In the genomic region with DNA sequence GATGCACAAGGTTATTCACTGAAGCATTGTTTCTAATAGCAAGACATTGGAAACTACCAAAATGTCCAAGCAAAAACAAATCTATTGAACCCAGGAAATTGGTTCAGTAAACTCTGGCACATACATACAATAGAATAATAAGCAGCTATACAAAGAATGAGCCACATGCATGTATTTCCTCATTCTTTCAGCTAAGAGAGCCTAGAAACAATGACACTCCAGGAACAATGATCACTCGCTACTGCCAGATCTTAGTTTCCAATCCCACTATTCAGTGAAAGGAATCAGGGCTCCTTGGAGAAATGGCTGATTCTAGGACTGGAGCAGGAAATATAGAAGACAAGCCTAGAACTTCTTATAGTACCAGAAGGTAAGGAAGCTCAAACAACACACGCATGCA, we compare ENCODE assay signal across 25 cellular contexts.
"Had no signal": no experiment of that assay in that cellular context is flagged by ENCODE, and none has a peak within 500 bp of the region (broad histone marks: within the 10 kb centered on the region; RNA-seq: fewer than 3 reads in every experiment).

No MANE protein-coding gene starts in this region.

- DNase-seq: colonic mucosa; effector CD4-positive, alpha-beta T cell; endodermal cell; esophagus squamous epithelium; foreskin melanocyte; head of caudate nucleus; kidney; left colon; left ventricle myocardium superior; mesenchymal stem cell; midbrain; psoas muscle; sigmoid colon; stimulated activated naive CD4-positive, alpha-beta T cell; stomach; substantia nigra; transverse colon had no signal

- H3K4me2 ChIP-seq: hepatocyte had no signal

- H3K4me3 ChIP-seq: colonic mucosa, esophagus squamous epithelium, hepatocyte, lung, psoas muscle, right atrium auricular region, sigmoid colon, skin epidermis, stomach, thoracic aorta, transverse colon had no signal

- H3K36me3 Mint-ChIP-seq: natural killer cell treated with Interleukin-12 subunit alpha and Interleukin-12 subunit beta and Interleukin-15 and Interleukin-18, amount 100 ng/mL, for 72 hours had no signal

- H3K9me3 ChIP-seq: colonic mucosa, esophagus squamous epithelium, psoas muscle, sigmoid colon, stomach, thoracic aorta, transverse colon had no signal

- H3K36me3 ChIP-seq: colonic mucosa, esophagus squamous epithelium, right atrium auricular region, sigmoid colon, stomach, thoracic aorta, transverse colon had no signal

- H3K9ac ChIP-seq: parathyroid adenoma had no signal

- H3K4me3 Mint-ChIP-seq: endodermal cell; natural killer cell treated with Interleukin-12 subunit alpha and Interleukin-12 subunit beta and Interleukin-15 and Interleukin-18, amount 100 ng/mL, for 72 hours had no signal

- ATAC-seq: left colon; left ventricle myocardium superior; natural killer cell treated with Interleukin-12 subunit alpha and Interleukin-12 subunit beta and Interleukin-15 and Interleukin-18, amount 100 ng/mL, for 72 hours; psoas muscle had no signal

- H2AFZ ChIP-seq: hepatocyte, parathyroid adenoma had no signal

- H3K27ac Mint-ChIP-seq: endodermal cell; natural killer cell treated with Interleukin-12 subunit alpha and Interleukin-12 subunit beta and Interleukin-15 and Interleukin-18, amount 100 ng/mL, for 72 hours had no signal

- H3K27ac ChIP-seq: colonic mucosa, epithelial cell of prostate, esophagus squamous epithelium, hepatocyte, parathyroid adenoma, psoas muscle, right atrium auricular region, sigmoid colon, skin epidermis, stomach, thoracic aorta, transverse colon had no signal

- H3K79me2 ChIP-seq: hepatocyte, parathyroid adenoma had no signal

- H3K4me1 ChIP-seq: colonic mucosa, esophagus squamous epithelium, parathyroid adenoma, psoas muscle, right atrium auricular region, sigmoid colon, stomach had no signal

- H3K9me3 Mint-ChIP-seq: natural killer cell treated with Interleukin-12 subunit alpha and Interleukin-12 subunit beta and Interleukin-15 and Interleukin-18, amount 100 ng/mL, for 72 hours had no signal

- H3K27me3 ChIP-seq: colonic mucosa, hepatocyte, right atrium auricular region, sigmoid colon, transverse colon had no signal
